Comparison of ENCODE assay signal across 27 cellular contexts in genomic region chr15:85960381-85960780, GRCh38.
"Had no signal": no experiment of that assay in that cellular context is flagged by ENCODE, and none has a peak within 500 bp of the region (broad histone marks: within the 10 kb centered on the region; RNA-seq: fewer than 3 reads in every experiment).

No MANE protein-coding gene starts in this region.

- H3K36me3 ChIP-seq: colonic mucosa, esophagus muscularis mucosa, esophagus squamous epithelium, gastrocnemius medialis, gastroesophageal sphincter, heart left ventricle had no signal

- H3K9me3 ChIP-seq: colonic mucosa, esophagus muscularis mucosa, esophagus squamous epithelium, gastrocnemius medialis, gastroesophageal sphincter, heart left ventricle had no signal

- H3K27me3 ChIP-seq: colonic mucosa, gastrocnemius medialis had no signal

- H3K27ac ChIP-seq: colonic mucosa, coronary artery, dorsolateral prefrontal cortex, epithelial cell of prostate, esophagus muscularis mucosa, esophagus squamous epithelium, foreskin keratinocyte, gastrocnemius medialis, gastroesophageal sphincter, heart left ventricle had no signal

- H3K4me3 ChIP-seq: colonic mucosa, coronary artery, dorsolateral prefrontal cortex, esophagus muscularis mucosa, esophagus squamous epithelium, gastrocnemius medialis, gastroesophageal sphincter, heart left ventricle had no signal

- H3K4me1 ChIP-seq: colonic mucosa, esophagus muscularis mucosa, esophagus squamous epithelium, foreskin keratinocyte, gastrocnemius medialis, gastroesophageal sphincter, heart left ventricle had no signal

- FAIRE-seq: colon, endometrium, endothelial cell of umbilical vein, frontal cortex had no signal

- ATAC-seq: effector memory CD8-positive, alpha-beta T cell; esophagus mucosa; foreskin keratinocyte; gastrocnemius medialis; gastroesophageal sphincter; heart left ventricle had no signal

- DNase-seq: colonic mucosa; cortex of kidney; dermis blood vessel endothelial cell; dorsolateral prefrontal cortex; effector CD4-positive, alpha-beta T cell; effector CD8-positive, alpha-beta T cell; effector memory CD4-positive, alpha-beta T cell; effector memory CD8-positive, alpha-beta T cell; endodermal cell; erythroblast; esophagus squamous epithelium; foreskin fibroblast; foreskin keratinocyte; foreskin melanocyte; gastrocnemius medialis; glutamatergic neuron; head of caudate nucleus; heart left ventricle had no signal
